ENCODE assay signal across 1 cellular context in genomic region chr14:87996276-87996592, GRCh38.
TF ChIP-seq lines count a peak whose summit lies in the region.

No MANE protein-coding gene starts in this region.

TF ChIP-seq in K562, 482 proteins besides CTCF, POLR2A, EP300 and RAD21:
- no peak for TF ChIP-seq ZBTB40 (IDR thresholded peaks at IDR 0.05)
- no peak for TF ChIP-seq ZBTB40 (CRISPR knock-in tag; IDR thresholded peaks at IDR 0.05)
- TF ChIP-seq U2AF2 (optimal IDR thresholded peaks at IDR 0.05; ENCODE audit: low read depth, low read length), result no peak
- no peak for TF ChIP-seq MCM3 (IDR thresholded peaks at IDR 0.05)
- no peak for TF ChIP-seq ZNF253 (CRISPR knock-in tag; conservative IDR thresholded peaks at IDR 0.05)
- no peak for TF ChIP-seq ATF1 (CRISPR knock-in tag; IDR thresholded peaks at IDR 0.05)
- 0 out of 2 replicates have a peak, but pooled peaks have one; percentile 9 for TF ChIP-seq ATF1 (tag; IDR thresholded peaks at IDR 0.05)
- TF ChIP-seq NFE2 (IDR thresholded peaks at IDR 0.05; ENCODE audit: low read depth), result peak; percentile 64
- TF ChIP-seq ZNF175 (CRISPR knock-in tag; IDR thresholded peaks at IDR 0.05; ENCODE audit: low read depth), result 0 out of 2 replicates have a peak, but pooled peaks have one; percentile 9
- 0 out of 2 replicates have a peak, but pooled peaks have one; percentile 12 for TF ChIP-seq ZNF644 (tag; IDR thresholded peaks at IDR 0.05; ENCODE audit: low read depth)
- peak; percentile 20; the same call in 1 of the 2 replicates for TF ChIP-seq C11orf30 (IDR thresholded peaks at IDR 0.05; ENCODE audit: low read depth)
- peak; percentile 6; the same call in 1 of the 2 replicates for TF ChIP-seq ZNF589 (CRISPR knock-in tag; IDR thresholded peaks at IDR 0.05; ENCODE audit: low read depth)
- peak; percentile 3; the same call in 1 of the 2 replicates for TF ChIP-seq DPF2 (IDR thresholded peaks at IDR 0.05)
- 0 out of 2 replicates have a peak, but pooled peaks have one; percentile 10 for TF ChIP-seq ZNF395 (CRISPR knock-in tag; IDR thresholded peaks at IDR 0.05)
- peak; percentile 52 for TF ChIP-seq MAFG (tag; conservative IDR thresholded peaks at IDR 0.05)
